ENCODE assay signal across 8 cellular contexts in genomic region chr16:79770244-79771064, GRCh38.
A peak's percentile ranks its signal among the peaks of the same experiment; 100 is the strongest.
DNase-seq lines count a peak whose midpoint lies in the region; ATAC-seq, FAIRE-seq and TF ChIP-seq lines count a peak whose summit lies in the region.

No MANE protein-coding gene starts in this region.

- 6% methylated on average over 26 of the region's 59 CpGs; no CpG with 5 or more reads in 1 of the 2 experiments for WGBS in H1 (ENCODE audit: extremely low coverage in 1 of 2, insufficient coverage in 1 of 2, insufficient read length in 1 of 2, insufficient replicate concordance in 2 of 2, low coverage in 1 of 2, low lambda C conversion rate in 2 of 2, missing lambda C conversion rate in 1 of 2), 2 experiments

- peaks cover 4% of the 10 kb centered on the region; the same call in 1 of the 2 replicates for H3K23me2 ChIP-seq in H1 (ENCODE audit: low read depth, low read length)

- H3K9me3 ChIP-seq in H1 (ENCODE audit: insufficient read depth in 2 of 2, low read depth in 1 of 2, low read length in 1 of 2), result no peaks in the 10 kb centered on the region

- H3K79me1 ChIP-seq in H1 (ENCODE audit: low read depth, low read length), result no peaks in the 10 kb centered on the region

- CTCF ChIA-PET in H1 (lab: Charles Lee; ENCODE audit: partially characterized antibody), result interaction anchor here (0.6 to 1.8 kb wide), 4 partner anchors 12 to 599 kb away, joined by 3 to 5 read pairs (median 3); no protein-coding TSS in a partner anchor

- H2BK5ac ChIP-seq in H1 (ENCODE audit: low read depth, low read length), result peak overlapping the region; percentile 54; the same call in 1 of the 2 replicates

- H4K91ac ChIP-seq in H1 (replicated peaks; ENCODE audit: insufficient read length, low read length), result peak overlapping the region; percentile 29

- no peak overlapping the region for H3K23ac ChIP-seq in H1 (ENCODE audit: insufficient read length)

- peak overlapping the region; percentile 24 for H3K56ac ChIP-seq in H1 (replicated peaks; ENCODE audit: insufficient read length, low read depth, low read length)

- no peak overlapping the region for H3K27ac ChIP-seq in H1 (ENCODE audit: low read depth, low read length)

- POLR2A ChIA-PET in H1 (lab: Charles Lee; ENCODE audit: partially characterized antibody), result interaction anchor here (0.6 to 1.0 kb wide), 3 partner anchors 18 to 802 kb away, joined by 3 read pairs; no protein-coding TSS in a partner anchor

- 0 out of 4 replicates have a peak, but pooled peaks of 1 of the 2 experiments have one; percentile 14 for TF ChIP-seq RAD21 in H1 (IDR thresholded peaks at IDR 0.05 in 1 of 2, conservative IDR thresholded peaks at IDR 0.05 in 1 of 2; ENCODE audit: low read depth in 2 of 2, low read length in 2 of 2)

- H3K9ac ChIP-seq in H1 (replicated peaks in 1 of 4; ENCODE audit: extremely low read depth in 1 of 4, low read depth in 3 of 4, low read length in 3 of 4), result peak overlapping the region; percentile 66 to 89 (median 74)

- peak overlapping the region; percentile 98 for H2AFZ ChIP-seq in H1 (ENCODE audit: low read length)

- peak overlapping the region; percentile 9 for H3K4ac ChIP-seq in H1 (replicated peaks; ENCODE audit: insufficient read length, low read depth, low read length)

- peak overlapping the region; percentile 63; the same call in 1 of the 2 replicates for H3K18ac ChIP-seq in H1 (ENCODE audit: extremely low read depth, low read length)

- no peak overlapping the region for H2BK20ac ChIP-seq in H1 (ENCODE audit: low read length)

- peaks cover 0 to 11% (median 2%) of the 10 kb centered on the region in 4 experiments; a peak in 4 of 7 replicates for H3K4me1 ChIP-seq in H1 (replicated peaks in 1 of 4; ENCODE audit: control insufficient read depth in 3 of 4, insufficient read depth in 4 of 4, low read length in 3 of 4)

- peak overlapping the region; percentile 42 for H4K5ac ChIP-seq in H1 (ENCODE audit: insufficient read length, low read depth, low read length)

- H3K4me2 ChIP-seq in H1 (ENCODE audit: insufficient read depth in 1 of 2, low read depth in 2 of 2, low read length in 2 of 2), result peak overlapping the region; percentile 81 to 99

- no peak overlapping the region for H2AK5ac ChIP-seq in H1 (ENCODE audit: low read depth, low read length)

- TF ChIP-seq CTCF in H1 (IDR thresholded peaks at IDR 0.05; ENCODE audit: control extremely low read depth in 1 of 3, insufficient read depth in 1 of 3, low read depth in 1 of 3, low read length in 3 of 3), result peak in 1 of 3 experiments; percentile 23; a peak in 1 of 4 replicates

- H3K27me3 ChIP-seq in H1 (replicated peaks in 1 of 4; ENCODE audit: control insufficient read depth in 3 of 4, extremely low read depth in 1 of 4, insufficient read depth in 3 of 4, low read length in 3 of 4), result peaks cover 0 to 3% (median 0%) of the 10 kb centered on the region in 4 experiments; a peak in 2 of 7 replicates

- DNase-seq in AG08395 (ENCODE audit: low spot score), result peak; percentile 96
- peak; percentile 81 to 91 for DNase-seq in NCI-H524 (lab: John Stamatoyannopoulos, UW)
- DNase-seq in activated CD8-positive, alpha-beta memory T cell treated with anti-CD3 and anti-CD28 coated beads for 4 hours (ENCODE audit: low read depth in 2 of 2), result peak; percentile 16 to 26
- DNase-seq in H1 (ENCODE audit: low read depth in 1 of 2, low spot score in 2 of 2), result peak; percentile 67 to 79
- DNase-seq in medulla oblongata (ENCODE audit: extremely low spot score), result peak; percentile 94
- DNase-seq in stimulated activated CD4-positive, alpha-beta T cell treated with anti-CD3 and anti-CD28 coated beads, TNF-alpha, amount 100 ng/mL, for 1 hour (ENCODE audit: low read depth in 3 of 3, low spot score in 1 of 3), result peak in 2 of 3 donors; percentile 17 to 47

- H3K14ac ChIP-seq in H1 (ENCODE audit: insufficient read length), result no peak overlapping the region

- ATAC-seq in GM19025 (IDR thresholded peaks at IDR 0.05; ENCODE audit: low read depth, unreplicated experiment) (peak; percentile 100), HG03280 (IDR thresholded peaks at IDR 0.05; ENCODE audit: unreplicated experiment) (peak; percentile 97)

- H3K79me2 ChIP-seq in H1 (ENCODE audit: control insufficient read depth in 1 of 2, insufficient read depth in 2 of 2, low read length in 2 of 2), result no peaks in the 10 kb centered on the region

- TF ChIP-seq EP300 in H1 (IDR thresholded peaks at IDR 0.05; ENCODE audit: borderline replicate concordance in 1 of 2, low read depth in 2 of 2, low read length in 2 of 2), result no peak

- H2BK12ac ChIP-seq in H1 (ENCODE audit: low read depth, low read length), result peak overlapping the region; percentile 54; the same call in 1 of the 2 replicates

- peak overlapping the region; percentile 90 for H4K8ac ChIP-seq in H1 (ENCODE audit: extremely low read depth, insufficient read depth, low read length)

- peak overlapping the region; percentile 93; the same call in 1 of the 2 replicates for H2BK15ac ChIP-seq in H1 (ENCODE audit: low read length)

- TF ChIP-seq POLR2A in H1 (IDR thresholded peaks at IDR 0.05; ENCODE audit: control extremely low read depth in 1 of 2, low read depth in 2 of 2, low read length in 2 of 2), result no peak

- no peaks in the 10 kb centered on the region for H4K20me1 ChIP-seq in H1 (replicated peaks in 1 of 2; ENCODE audit: control insufficient read depth in 1 of 2, insufficient read depth in 2 of 2, low read length in 2 of 2)

- H3K36me3 ChIP-seq in H1 (ENCODE audit: control insufficient read depth in 2 of 4, insufficient read depth in 4 of 4, low read length in 3 of 4), result no peaks in the 10 kb centered on the region

- peak overlapping the region; percentile 54 to 73 (median 71) for H3K4me3 ChIP-seq in H1 (ENCODE audit: extremely low read depth in 1 of 4, insufficient read depth in 2 of 4, low read depth in 3 of 4, low read length in 4 of 4)

- no peak overlapping the region for H2BK120ac ChIP-seq in H1 (replicated peaks; ENCODE audit: low read depth, low read length)

- no peak for FAIRE-seq in H1 (lab: Jason Lieb, UNC)

TF ChIP-seq in H1, 55 proteins besides CTCF, POLR2A, EP300 and RAD21:
- no peak for TF ChIP-seq SIX5 (IDR thresholded peaks at IDR 0.05; ENCODE audit: low read depth, low read length)
- no peak for TF ChIP-seq NRF1 (IDR thresholded peaks at IDR 0.05; ENCODE audit: low read depth, low read length)
- no peak for TF ChIP-seq JUN (IDR thresholded peaks at IDR 0.05; ENCODE audit: low read depth, low read length)
- no peak for TF ChIP-seq KDM1A (IDR thresholded peaks at IDR 0.05; ENCODE audit: borderline replicate concordance, low read length)
- TF ChIP-seq BACH1 (IDR thresholded peaks at IDR 0.05; ENCODE audit: low read length), result no peak
- TF ChIP-seq SP1 (IDR thresholded peaks at IDR 0.05; ENCODE audit: low read depth, low read length), result peak; percentile 82
- TF ChIP-seq SP2 (IDR thresholded peaks at IDR 0.05; ENCODE audit: low read length), result no peak
- no peak for TF ChIP-seq SAP30 (IDR thresholded peaks at IDR 0.05; ENCODE audit: insufficient read depth, insufficient replicate concordance, low read length)
- TF ChIP-seq PHF8 (conservative IDR thresholded peaks at IDR 0.05; ENCODE audit: low read depth, low read length), result no peak
- TF ChIP-seq ATF3 (IDR thresholded peaks at IDR 0.05; ENCODE audit: insufficient read depth, low read depth, low read length), result no peak
- no peak for TF ChIP-seq GTF2F1 (IDR thresholded peaks at IDR 0.05; ENCODE audit: borderline replicate concordance, low read depth, low read length)
- TF ChIP-seq TAF1 (IDR thresholded peaks at IDR 0.05; ENCODE audit: low read depth, low read length), result 0 out of 2 replicates have a peak, but pooled peaks have one; percentile 46
- TF ChIP-seq RNF2 (IDR thresholded peaks at IDR 0.05; ENCODE audit: borderline replicate concordance, low read depth, low read length, missing control alignments, poor library complexity, severe bottlenecking), result no peak
- TF ChIP-seq GABPA (IDR thresholded peaks at IDR 0.05; ENCODE audit: borderline replicate concordance, insufficient read depth, low read length), result no peak
- peak; percentile 62; the same call in 1 of the 2 replicates for TF ChIP-seq CREB1 (IDR thresholded peaks at IDR 0.05)
- no peak for TF ChIP-seq YY1 (IDR thresholded peaks at IDR 0.05; ENCODE audit: low read depth, low read length)
- TF ChIP-seq KDM4A (IDR thresholded peaks at IDR 0.05; ENCODE audit: low read depth, low read length, severe bottlenecking), result peak; percentile 41
- TF ChIP-seq E2F6 (IDR thresholded peaks at IDR 0.05), result no peak
- no peak for TF ChIP-seq NANOG (IDR thresholded peaks at IDR 0.05; ENCODE audit: insufficient read depth, low read depth, low read length, poor library complexity, severe bottlenecking)
- TF ChIP-seq RFX5 (IDR thresholded peaks at IDR 0.05; ENCODE audit: borderline replicate concordance, low read depth, low read length), result peak; percentile 94
- TF ChIP-seq CHD2 (IDR thresholded peaks at IDR 0.05; ENCODE audit: low read length), result peak; percentile 74
- TF ChIP-seq CHD1 (IDR thresholded peaks at IDR 0.05; ENCODE audit: low read depth, low read length), result no peak
- peak; percentile 39 for TF ChIP-seq ASH2L (IDR thresholded peaks at IDR 0.05; ENCODE audit: low read length)
- no peak for TF ChIP-seq POU5F1 (IDR thresholded peaks at IDR 0.05; ENCODE audit: low read depth, low read length)
- TF ChIP-seq CBX8 (IDR thresholded peaks at IDR 0.05; ENCODE audit: borderline replicate concordance, low read depth, low read length), result no peak

Comparison
In these comparisons a context has a peak if more than half of its experiments do, and no peak if none do; other contexts are left out.
1. DNase-seq: peak in every context shown above with its lines; median percentile 96 in AG08395; 94 in medulla oblongata; 86 in NCI-H524; 73 in H1; 32 in stimulated activated CD4-positive, alpha-beta T cell treated with anti-CD3 and anti-CD28 coated beads, TNF-alpha, amount 100 ng/mL, for 1 hour; 21 in activated CD8-positive, alpha-beta memory T cell treated with anti-CD3 and anti-CD28 coated beads for 4 hours.